In genomic region chr2:197279997-197280756, GRCh38 we compare ENCODE assay signal across 11 cellular contexts. TPM values are rescaled to one million over a fixed set of nuclear protein-coding genes. Genes with fewer than 3 reads are reported as not detected.
A peak's percentile ranks its signal among the peaks of the same experiment; 100 is the strongest.
DNase-seq lines count a peak whose midpoint lies in the region; ATAC-seq and TF ChIP-seq lines count a peak whose summit lies in the region.
"Had no signal": no experiment of that assay in that cellular context is flagged by ENCODE, and none has a peak within 500 bp of the region (broad histone marks: within the 10 kb centered on the region; RNA-seq: fewer than 3 reads in every experiment).

No MANE protein-coding gene starts in this region.

- H3K36me3 Mint-ChIP-seq in activated naive CD8-positive, alpha-beta T cell treated with anti-CD3 and anti-CD28 coated beads for 36 hours = peaks cover 67% of the 10 kb centered on the region
- H3K36me3 Mint-ChIP-seq in nephron (ENCODE audit: low read depth) = no peaks in the 10 kb centered on the region

- H3K27ac ChIP-seq in Peyer's patch = peak overlapping the region in 1 of 4 donors; percentile 2
- H3K27ac ChIP-seq: GM23248 had no signal

- H3K36me3 ChIP-seq in Peyer's patch = no peaks in the 10 kb centered on the region

- TF ChIP-seq CTCF in nephron (IDR thresholded peaks at IDR 0.05; ENCODE audit: unreplicated experiment in 3 of 3) = no peak
- no peak for TF ChIP-seq CTCF in Peyer's patch (IDR thresholded peaks at IDR 0.05)

- ATAC-seq in GM18511 (IDR thresholded peaks at IDR 0.05; ENCODE audit: unreplicated experiment) (peak; percentile 76), HG02870 (IDR thresholded peaks at IDR 0.05; ENCODE audit: unreplicated experiment) (peak; percentile 50), esophagus mucosa (no peak)

- no peaks in the 10 kb centered on the region for H3K27me3 ChIP-seq in Peyer's patch

- H3K4me1 Mint-ChIP-seq in activated naive CD8-positive, alpha-beta T cell treated with anti-CD3 and anti-CD28 coated beads for 36 hours = peaks cover 78% of the 10 kb centered on the region
- peaks cover 58% of the 10 kb centered on the region for H3K4me1 Mint-ChIP-seq in nephron

- peaks cover 0 to 7% (median 0%) of the 10 kb centered on the region in 4 donors for H3K4me1 ChIP-seq in Peyer's patch

- peak overlapping the region; percentile 90 for H3K27ac Mint-ChIP-seq in activated naive CD8-positive, alpha-beta T cell treated with anti-CD3 and anti-CD28 coated beads for 36 hours
- peak overlapping the region; percentile 94 to 95 (median 95) for H3K27ac Mint-ChIP-seq in nephron

- H3K9me3 Mint-ChIP-seq in activated naive CD8-positive, alpha-beta T cell treated with anti-CD3 and anti-CD28 coated beads for 36 hours = peaks cover 6% of the 10 kb centered on the region
- no peaks in the 10 kb centered on the region for H3K9me3 Mint-ChIP-seq in nephron

- H3K27me3 Mint-ChIP-seq in activated naive CD8-positive, alpha-beta T cell treated with anti-CD3 and anti-CD28 coated beads for 36 hours = no peaks in the 10 kb centered on the region
- no peaks in the 10 kb centered on the region for H3K27me3 Mint-ChIP-seq in nephron (ENCODE audit: low read depth)

- no peak for DNase-seq in activated naive CD8-positive, alpha-beta T cell treated with anti-CD3 and anti-CD28 coated beads for 36 hours
- DNase-seq in erythroblast (lab: John Stamatoyannopoulos, UW) (no peak), Peyer's patch (no peak)
- DNase-seq: cortex of kidney, GM23248, NCI-H524 treated with DMSO at 0.1 percent for 48 hours, right cardiac atrium had no signal

- H3K4me3 ChIP-seq in Peyer's patch = no peak overlapping the region
- H3K4me3 ChIP-seq: GM23248 had no signal

- no peaks in the 10 kb centered on the region for H3K9me3 ChIP-seq in Peyer's patch

- H3K4me3 Mint-ChIP-seq in activated naive CD8-positive, alpha-beta T cell treated with anti-CD3 and anti-CD28 coated beads for 36 hours = peak overlapping the region; percentile 42
- H3K4me3 Mint-ChIP-seq in nephron = peak overlapping the region in 2 of 3 experiments; percentile 10 to 57

- TF ChIP-seq POLR2A in erythroblast (IDR thresholded peaks at IDR 0.05; ENCODE audit: low read length) = no peak
- no peak for TF ChIP-seq POLR2A in Peyer's patch (IDR thresholded peaks at IDR 0.05)

RNA-seq across cellular contexts. Expression of gene ANKRD44, which starts 30.4 kb away (rescaled TPM):
- total RNA-seq in activated naive CD8-positive, alpha-beta T cell treated with anti-CD3 and anti-CD28 coated beads for 36 hours = 100 to 1,000 TPM; 118 to 121 TPM
- total RNA-seq in esophagus mucosa = 6.8 TPM
- 100 to 1,000 TPM in 1 of 4 donors, 10 to 100 TPM in 3; 24.8 to 215 (median 32.0) TPM for total RNA-seq in Peyer's patch
